In the genomic region with DNA sequence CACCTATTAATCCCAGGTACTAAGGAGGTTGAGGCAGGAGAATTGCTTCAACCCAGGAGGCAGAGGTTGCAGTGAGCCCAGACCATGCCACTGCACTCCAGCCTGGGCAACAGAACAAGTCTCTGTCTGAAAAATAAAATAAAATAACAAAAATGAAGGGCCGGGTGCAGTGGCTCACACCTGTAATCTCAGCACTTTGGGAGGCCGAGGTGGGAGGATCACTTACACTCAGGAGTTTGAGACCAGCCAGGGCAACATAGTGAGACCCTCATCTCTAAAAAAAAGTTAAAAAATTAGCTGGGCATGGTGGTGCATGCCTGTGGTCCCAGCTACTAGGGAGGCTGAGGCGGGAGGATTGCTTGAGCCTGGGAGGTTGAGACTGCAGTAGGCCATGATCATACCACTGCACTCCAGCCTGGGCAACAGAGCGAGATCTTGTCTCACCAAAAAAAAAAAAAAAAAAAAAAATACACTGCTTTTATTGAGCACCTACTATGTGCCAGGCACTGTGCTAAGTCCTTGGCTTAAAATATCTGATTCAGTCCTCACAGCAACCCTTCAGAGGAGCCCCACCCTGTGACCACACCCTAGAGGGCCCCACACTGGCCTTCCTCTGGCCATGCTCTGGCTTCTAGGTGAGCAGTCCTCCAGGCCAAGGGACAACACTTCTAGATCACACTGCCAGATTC, we compare ENCODE assay signal across 2 cellular contexts.
TF ChIP-seq lines count a peak whose summit lies in the region.

No MANE protein-coding gene starts in this region.

TF ChIP-seq in WTC11, 78 proteins besides CTCF, POLR2A, EP300 and RAD21:
- peak; percentile 58; the same call in 1 of the 2 replicates for TF ChIP-seq EMX1 (CRISPR knock-in tag; IDR thresholded peaks at IDR 0.05)
- TF ChIP-seq ZNF121 (CRISPR knock-in tag; IDR thresholded peaks at IDR 0.05), result peak; percentile 79; the same call in 1 of the 2 replicates

TF ChIP-seq in HepG2, 621 proteins besides CTCF, POLR2A, EP300 and RAD21:
- TF ChIP-seq ZKSCAN1 (IDR thresholded peaks at IDR 0.05; ENCODE audit: low read length) (peak; percentile 84), ZNF121 (CRISPR knock-in tag; IDR thresholded peaks at IDR 0.05) (peak; percentile 75), ZMYM3 (CRISPR knock-in tag; IDR thresholded peaks at IDR 0.05) (peak; percentile 61; the same call in 1 of the 2 replicates), SNAI1 (CRISPR knock-in tag; IDR thresholded peaks at IDR 0.05; ENCODE audit: borderline replicate concordance) (0 out of 2 replicates have a peak, but pooled peaks have one; percentile 65)
